Comparison of ENCODE assay signal across 8 cellular contexts in the genomic region with DNA sequence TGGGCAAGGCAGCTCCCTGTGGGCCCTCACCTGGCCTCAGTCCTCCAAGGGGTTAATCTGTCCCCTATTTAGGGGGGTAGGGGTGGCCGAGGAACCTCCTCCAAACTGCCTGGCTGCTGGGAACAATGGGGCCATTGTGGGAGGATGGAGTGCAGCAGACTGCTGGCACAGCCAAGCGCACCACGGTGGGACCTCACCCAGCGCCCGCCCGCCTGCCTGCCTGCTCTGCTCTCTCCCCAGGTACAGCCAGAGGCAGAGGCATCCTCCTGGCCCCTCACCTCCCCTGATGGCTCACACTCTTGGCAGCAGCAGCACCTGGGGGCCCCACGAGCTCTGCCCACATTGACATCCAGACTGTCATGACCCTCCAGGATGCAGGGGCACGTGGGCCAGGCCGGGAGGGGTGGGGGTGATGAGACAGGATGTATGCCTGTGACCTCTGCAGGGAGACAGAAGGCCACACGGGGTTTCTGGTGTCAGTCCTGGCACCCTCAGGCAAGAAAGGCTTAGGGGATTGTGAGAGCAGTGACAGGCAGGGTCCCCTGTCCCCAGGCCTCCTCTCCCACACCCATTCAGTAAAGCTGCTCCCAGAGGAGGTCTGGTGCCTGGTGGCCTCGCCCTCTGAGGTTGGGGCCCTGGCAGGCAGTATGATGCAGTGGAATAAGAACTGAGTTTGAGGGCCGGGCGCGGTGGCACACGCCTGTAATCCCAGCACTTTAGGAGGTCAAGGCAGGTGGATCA. TPM values are rescaled to one million over a fixed set of nuclear protein-coding genes. Genes with fewer than 3 reads are reported as not detected.
A peak's percentile ranks its signal among the peaks of the same experiment; 100 is the strongest.
DNase-seq lines count a peak whose midpoint lies in the region; ATAC-seq lines count a peak whose summit lies in the region.

No MANE protein-coding gene starts in this region.

- H2AFZ ChIP-seq in neuronal stem cell (ENCODE audit: low read length), result no peak overlapping the region

- H2BK15ac ChIP-seq in neuronal stem cell (ENCODE audit: low read length), result peak overlapping the region; percentile 11

- no peak overlapping the region for H4K8ac ChIP-seq in neuronal stem cell (ENCODE audit: low read depth, low read length)

- peak; percentile 67 for DNase-seq in Right ventricle myocardium inferior (ENCODE audit: missing footprints)
- DNase-seq in Right ventricle myocardium superior, result no peak
- DNase-seq in activated CD4-positive, alpha-beta T cell treated with anti-CD3 and anti-CD28 coated beads for 4 hours, result peak; percentile 49 to 64
- DNase-seq in effector memory CD4-positive, alpha-beta T cell, result peak; percentile 69 to 81 (median 79)
- DNase-seq in neuronal stem cell (ENCODE audit: low spot score), result no peak
- DNase-seq in ecto neural progenitor cell (ENCODE audit: low spot score), result no peak
- no peak for DNase-seq in NCI-H345 (lab: John Stamatoyannopoulos, UW)
- no peak for DNase-seq in NCI-H510A (lab: John Stamatoyannopoulos, UW)

- peak overlapping the region; percentile 50 for H3K18ac ChIP-seq in neuronal stem cell (ENCODE audit: low read length)

- H3K4me2 ChIP-seq in neuronal stem cell (ENCODE audit: insufficient read depth, low read length, poor library complexity, severe bottlenecking), result peak overlapping the region; percentile 47

- no peak overlapping the region for H4K91ac ChIP-seq in neuronal stem cell (ENCODE audit: low read depth, low read length, poor library complexity)

- WGBS in neuronal stem cell (ENCODE audit: extremely low coverage in 2 of 2, insufficient read length in 2 of 2, insufficient replicate concordance in 1 of 2), 2 donors, result no CpG with 5 or more reads among the region's 15 CpGs

- H3K27me3 ChIP-seq in effector memory CD4-positive, alpha-beta T cell (replicated peaks; ENCODE audit: control insufficient read depth, insufficient read depth, low read length, poor library complexity, severe bottlenecking), result no peaks in the 10 kb centered on the region
- no peaks in the 10 kb centered on the region for H3K27me3 ChIP-seq in neuronal stem cell (ENCODE audit: control insufficient read depth in 3 of 3, insufficient read depth in 3 of 3, low read depth in 1 of 3, low read length in 3 of 3)

- peak overlapping the region; percentile 36 for H3K4me3 ChIP-seq in effector memory CD4-positive, alpha-beta T cell (ENCODE audit: insufficient read depth, low read depth, low read length, poor library complexity, severe bottlenecking)
- no peak overlapping the region for H3K4me3 ChIP-seq in neuronal stem cell (ENCODE audit: low read length in 2 of 2)

- intact Hi-C loops in Right ventricle myocardium inferior (cut with DNase I), result no loop called here
- intact Hi-C loops in Right ventricle myocardium superior (cut with DNase I), result no loop called here

- H3K36me3 ChIP-seq in effector memory CD4-positive, alpha-beta T cell (ENCODE audit: control insufficient read depth, insufficient read depth, low read length), result peaks cover 6% of the 10 kb centered on the region
- no peaks in the 10 kb centered on the region for H3K36me3 ChIP-seq in neuronal stem cell (replicated peaks in 1 of 2; ENCODE audit: control insufficient read depth in 2 of 2, insufficient read depth in 2 of 2, low read length in 2 of 2)

- peaks cover 93% of the 10 kb centered on the region for H3K4me1 ChIP-seq in effector memory CD4-positive, alpha-beta T cell (ENCODE audit: control insufficient read depth, insufficient read depth, low read length, poor library complexity, severe bottlenecking)
- peaks cover 72 to 73% of the 10 kb centered on the region in 2 donors for H3K4me1 ChIP-seq in neuronal stem cell (ENCODE audit: control insufficient read depth in 2 of 2, insufficient read depth in 1 of 2, low read depth in 1 of 2, low read length in 2 of 2)

- peak overlapping the region; percentile 98 for H3K27ac ChIP-seq in effector memory CD4-positive, alpha-beta T cell (ENCODE audit: insufficient read depth, low read length, poor library complexity, severe bottlenecking)
- H3K27ac ChIP-seq in neuronal stem cell (replicated peaks; ENCODE audit: low read length), result peak overlapping the region; percentile 35

- H2BK5ac ChIP-seq in neuronal stem cell (ENCODE audit: low read length), result peak overlapping the region; percentile 25

- peak overlapping the region; percentile 77 for H3K4ac ChIP-seq in neuronal stem cell (ENCODE audit: low read length)

- H3K14ac ChIP-seq in neuronal stem cell (ENCODE audit: low read length), result no peak overlapping the region

- no peak overlapping the region for H2BK120ac ChIP-seq in neuronal stem cell (ENCODE audit: low read depth, low read length)

- H3K9me3 ChIP-seq in effector memory CD4-positive, alpha-beta T cell (ENCODE audit: control insufficient read depth, low read length), result no peaks in the 10 kb centered on the region
- H3K9me3 ChIP-seq in neuronal stem cell (replicated peaks in 1 of 2; ENCODE audit: control insufficient read depth in 2 of 2, insufficient read depth in 1 of 2, low read depth in 1 of 2, low read length in 2 of 2), result no peaks in the 10 kb centered on the region

- H3K79me1 ChIP-seq in neuronal stem cell (ENCODE audit: low read depth, low read length), result peaks cover 9% of the 10 kb centered on the region

- peak overlapping the region; percentile 22 for H3K23ac ChIP-seq in neuronal stem cell (ENCODE audit: low read depth, low read length, poor library complexity)

- H2BK12ac ChIP-seq in neuronal stem cell (ENCODE audit: low read length), result peak overlapping the region; percentile 59

- peak overlapping the region; percentile 71 for H3K9ac ChIP-seq in neuronal stem cell (ENCODE audit: low read depth, low read length, poor library complexity)

- ATAC-seq in Right ventricle myocardium inferior (no peak), Right ventricle myocardium superior (ENCODE audit: poor library complexity) (no peak)

- peak overlapping the region; percentile 82 for H2AK5ac ChIP-seq in neuronal stem cell (ENCODE audit: low read depth, low read length)

RNA-seq across cellular contexts. Expression of gene BCL9L, which starts 11.4 kb away (rescaled TPM):
- total RNA-seq in Right ventricle myocardium inferior (44.5 TPM), Right ventricle myocardium superior (36.6 TPM)
- polyA plus RNA-seq in neuronal stem cell (2013, experiment 1 of 2), result 32.8 TPM
- 34.6 TPM for polyA plus RNA-seq in neuronal stem cell (2013, experiment 2 of 2)

RNA-seq across cellular contexts. Expression of gene CXCR5, which starts 30.7 kb away (rescaled TPM):
- total RNA-seq in Right ventricle myocardium inferior (not detected), Right ventricle myocardium superior (not detected)
- polyA plus RNA-seq in neuronal stem cell (2013, experiment 1 of 2), result not detected
- not detected for polyA plus RNA-seq in neuronal stem cell (2013, experiment 2 of 2)

RNA-seq across cellular contexts. Expression of gene UPK2, which starts 41.8 kb away (rescaled TPM):
- total RNA-seq in Right ventricle myocardium inferior (not detected), Right ventricle myocardium superior (not detected)
- polyA plus RNA-seq in neuronal stem cell (2013, experiment 1 of 2), result 0.50 TPM
- 0.47 TPM for polyA plus RNA-seq in neuronal stem cell (2013, experiment 2 of 2)

RNA-seq across cellular contexts. Expression of gene FOXR1, which starts 57.2 kb away (rescaled TPM):
- total RNA-seq in Right ventricle myocardium inferior (not detected), Right ventricle myocardium superior (not detected)
- polyA plus RNA-seq in neuronal stem cell (2013, experiment 1 of 2), result not detected
- polyA plus RNA-seq in neuronal stem cell (2013, experiment 2 of 2), result 0.06 TPM

Comparison
In these comparisons a context has a peak if more than half of its experiments do, and no peak if none do; other contexts are left out.
1. DNase-seq: peak in Right ventricle myocardium inferior (single experiment), activated CD4-positive, alpha-beta T cell treated with anti-CD3 and anti-CD28 coated beads for 4 hours (2 of 2) and effector memory CD4-positive, alpha-beta T cell (3 of 3); none in Right ventricle myocardium superior (single experiment), neuronal stem cell (single experiment), ecto neural progenitor cell (single experiment), NCI-H345 (single experiment) and NCI-H510A (single experiment).